ENCODE assay signal across 2 cellular contexts in the genomic region with DNA sequence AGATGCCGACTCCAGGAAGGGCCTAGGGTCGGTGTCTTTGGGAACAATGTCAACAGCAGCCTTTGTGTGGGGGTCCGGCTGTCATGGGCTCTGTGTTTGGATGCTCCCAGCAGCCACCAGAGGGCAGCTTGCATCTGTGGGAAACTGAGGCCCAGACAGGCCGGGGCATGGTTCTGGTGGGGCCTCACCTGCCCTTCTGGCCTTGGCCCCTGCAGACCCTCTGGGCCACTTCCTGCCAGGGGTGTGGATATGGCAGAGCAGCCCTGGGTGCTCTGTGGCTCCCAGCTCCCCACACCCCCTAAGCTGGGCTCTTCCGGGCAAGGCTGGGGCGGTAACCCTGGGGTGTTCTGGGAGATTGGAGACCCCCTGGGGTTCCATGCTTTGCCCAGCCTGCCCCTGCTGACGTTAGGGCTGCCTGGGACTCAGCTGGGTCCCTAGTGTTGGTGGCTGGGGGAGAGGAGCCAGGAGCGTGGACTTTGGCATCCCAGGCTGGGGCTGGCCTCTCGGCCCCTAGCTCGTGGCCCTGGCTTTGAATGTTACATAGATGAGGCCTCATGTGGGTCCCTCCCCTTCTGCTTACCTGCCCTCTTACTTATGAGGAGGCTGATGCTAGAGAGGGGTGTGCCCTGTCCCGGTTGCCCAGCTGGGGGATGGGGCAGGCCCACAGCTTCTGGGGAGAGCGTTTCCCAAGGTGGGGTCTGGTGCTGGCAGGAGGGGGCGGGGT.
A peak's percentile ranks its signal among the peaks of the same experiment; 100 is the strongest.
TF ChIP-seq lines count a peak whose summit lies in the region.

No MANE protein-coding gene starts in this region.

TF ChIP-seq in A549, 52 proteins besides CTCF, POLR2A, EP300 and RAD21:
- TF ChIP-seq SMC3 (IDR thresholded peaks at IDR 0.05) (peak; percentile 41; the same call in 2 of the 3 replicates), KDM1A (IDR thresholded peaks at IDR 0.05; ENCODE audit: low read depth) (no peak)

TF ChIP-seq in HepG2, 621 proteins besides CTCF, POLR2A, EP300 and RAD21 (continues in another document):
- TF ChIP-seq ZNF484 (CRISPR knock-in tag; IDR thresholded peaks at IDR 0.05; ENCODE audit: borderline replicate concordance, low read depth) = no peak
- no peak for TF ChIP-seq ZNF468 (CRISPR knock-in tag; IDR thresholded peaks at IDR 0.05)
- no peak for TF ChIP-seq PTBP1 (IDR thresholded peaks at IDR 0.05; ENCODE audit: low read depth, low read length, poor library complexity, severe bottlenecking)
- no peak for TF ChIP-seq CEBPG (CRISPR knock-in tag; IDR thresholded peaks at IDR 0.05)
- no peak for TF ChIP-seq SRSF1 (optimal IDR thresholded peaks at IDR 0.05; ENCODE audit: low read depth, low read length)
- TF ChIP-seq, protein P1, sequence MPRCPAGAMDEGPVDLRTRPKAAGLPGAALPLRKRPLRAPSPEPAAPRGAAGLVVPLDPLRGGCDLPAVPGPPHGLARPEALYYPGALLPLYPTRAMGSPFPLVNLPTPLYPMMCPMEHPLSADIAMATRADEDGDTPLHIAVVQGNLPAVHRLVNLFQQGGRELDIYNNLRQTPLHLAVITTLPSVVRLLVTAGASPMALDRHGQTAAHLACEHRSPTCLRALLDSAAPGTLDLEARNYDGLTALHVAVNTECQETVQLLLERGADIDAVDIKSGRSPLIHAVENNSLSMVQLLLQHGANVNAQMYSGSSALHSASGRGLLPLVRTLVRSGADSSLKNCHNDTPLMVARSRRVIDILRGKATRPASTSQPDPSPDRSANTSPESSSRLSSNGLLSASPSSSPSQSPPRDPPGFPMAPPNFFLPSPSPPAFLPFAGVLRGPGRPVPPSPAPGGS (CRISPR knock-in tag; IDR thresholded peaks at IDR 0.05) = no peak
- TF ChIP-seq ZSCAN20 (CRISPR knock-in tag; IDR thresholded peaks at IDR 0.05; ENCODE audit: borderline replicate concordance) = no peak
- no peak for TF ChIP-seq ZNF3 (CRISPR knock-in tag; IDR thresholded peaks at IDR 0.05)
- TF ChIP-seq ZNF382 (CRISPR knock-in tag; IDR thresholded peaks at IDR 0.05; ENCODE audit: borderline replicate concordance) = no peak
- TF ChIP-seq SKIL (CRISPR knock-in tag; IDR thresholded peaks at IDR 0.05; ENCODE audit: borderline replicate concordance) = no peak
- TF ChIP-seq ATAD3A (CRISPR knock-in tag; IDR thresholded peaks at IDR 0.05) = no peak
- TF ChIP-seq KMT2A (CRISPR knock-in tag; IDR thresholded peaks at IDR 0.05) = no peak
- TF ChIP-seq RNF2 (conservative IDR thresholded peaks at IDR 0.05; ENCODE audit: low read depth) = no peak
- TF ChIP-seq ZNF496 (CRISPR knock-in tag; IDR thresholded peaks at IDR 0.05; ENCODE audit: insufficient replicate concordance) = no peak
- TF ChIP-seq FOXC1 (CRISPR knock-in tag; IDR thresholded peaks at IDR 0.05; ENCODE audit: borderline replicate concordance) = no peak
- 0 out of 2 replicates have a peak, but pooled peaks have one; percentile 22 for TF ChIP-seq PRDM10 (CRISPR knock-in tag; IDR thresholded peaks at IDR 0.05; ENCODE audit: low read depth)
- TF ChIP-seq HDAC2 (CRISPR knock-in tag; IDR thresholded peaks at IDR 0.05) = peak; percentile 66; the same call in 1 of the 2 replicates
- peak; percentile 51; the same call in 1 of the 2 replicates for TF ChIP-seq ZNF792 (CRISPR knock-in tag; IDR thresholded peaks at IDR 0.05)
- TF ChIP-seq ZNF20 (CRISPR knock-in tag; IDR thresholded peaks at IDR 0.05) = no peak
- TF ChIP-seq SMAD9 (CRISPR knock-in tag; IDR thresholded peaks at IDR 0.05) = no peak
- no peak for TF ChIP-seq ZNF567 (CRISPR knock-in tag; IDR thresholded peaks at IDR 0.05; ENCODE audit: borderline replicate concordance)
- peak; percentile 75; the same call in 1 of the 2 replicates for TF ChIP-seq MYC (CRISPR knock-in tag; IDR thresholded peaks at IDR 0.05; ENCODE audit: borderline replicate concordance)
- TF ChIP-seq IKZF4 (CRISPR knock-in tag; IDR thresholded peaks at IDR 0.05; ENCODE audit: borderline replicate concordance, low read depth, not compliant biosample characterization) = no peak
- TF ChIP-seq, protein P2, sequence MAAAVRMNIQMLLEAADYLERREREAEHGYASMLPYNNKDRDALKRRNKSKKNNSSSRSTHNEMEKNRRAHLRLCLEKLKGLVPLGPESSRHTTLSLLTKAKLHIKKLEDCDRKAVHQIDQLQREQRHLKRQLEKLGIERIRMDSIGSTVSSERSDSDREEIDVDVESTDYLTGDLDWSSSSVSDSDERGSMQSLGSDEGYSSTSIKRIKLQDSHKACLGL (CRISPR knock-in tag; IDR thresholded peaks at IDR 0.05) = no peak
- TF ChIP-seq, protein P3, sequence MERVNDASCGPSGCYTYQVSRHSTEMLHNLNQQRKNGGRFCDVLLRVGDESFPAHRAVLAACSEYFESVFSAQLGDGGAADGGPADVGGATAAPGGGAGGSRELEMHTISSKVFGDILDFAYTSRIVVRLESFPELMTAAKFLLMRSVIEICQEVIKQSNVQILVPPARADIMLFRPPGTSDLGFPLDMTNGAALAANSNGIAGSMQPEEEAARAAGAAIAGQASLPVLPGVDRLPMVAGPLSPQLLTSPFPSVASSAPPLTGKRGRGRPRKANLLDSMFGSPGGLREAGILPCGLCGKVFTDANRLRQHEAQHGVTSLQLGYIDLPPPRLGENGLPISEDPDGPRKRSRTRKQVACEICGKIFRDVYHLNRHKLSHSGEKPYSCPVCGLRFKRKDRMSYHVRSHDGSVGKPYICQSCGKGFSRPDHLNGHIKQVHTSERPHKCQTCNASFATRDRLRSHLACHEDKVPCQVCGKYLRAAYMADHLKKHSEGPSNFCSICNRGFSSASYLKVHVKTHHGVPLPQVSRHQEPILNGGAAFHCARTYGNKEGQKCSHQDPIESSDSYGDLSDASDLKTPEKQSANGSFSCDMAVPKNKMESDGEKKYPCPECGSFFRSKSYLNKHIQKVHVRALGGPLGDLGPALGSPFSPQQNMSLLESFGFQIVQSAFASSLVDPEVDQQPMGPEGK (CRISPR knock-in tag; IDR thresholded peaks at IDR 0.05) = peak; percentile 92
- TF ChIP-seq, protein P4, sequence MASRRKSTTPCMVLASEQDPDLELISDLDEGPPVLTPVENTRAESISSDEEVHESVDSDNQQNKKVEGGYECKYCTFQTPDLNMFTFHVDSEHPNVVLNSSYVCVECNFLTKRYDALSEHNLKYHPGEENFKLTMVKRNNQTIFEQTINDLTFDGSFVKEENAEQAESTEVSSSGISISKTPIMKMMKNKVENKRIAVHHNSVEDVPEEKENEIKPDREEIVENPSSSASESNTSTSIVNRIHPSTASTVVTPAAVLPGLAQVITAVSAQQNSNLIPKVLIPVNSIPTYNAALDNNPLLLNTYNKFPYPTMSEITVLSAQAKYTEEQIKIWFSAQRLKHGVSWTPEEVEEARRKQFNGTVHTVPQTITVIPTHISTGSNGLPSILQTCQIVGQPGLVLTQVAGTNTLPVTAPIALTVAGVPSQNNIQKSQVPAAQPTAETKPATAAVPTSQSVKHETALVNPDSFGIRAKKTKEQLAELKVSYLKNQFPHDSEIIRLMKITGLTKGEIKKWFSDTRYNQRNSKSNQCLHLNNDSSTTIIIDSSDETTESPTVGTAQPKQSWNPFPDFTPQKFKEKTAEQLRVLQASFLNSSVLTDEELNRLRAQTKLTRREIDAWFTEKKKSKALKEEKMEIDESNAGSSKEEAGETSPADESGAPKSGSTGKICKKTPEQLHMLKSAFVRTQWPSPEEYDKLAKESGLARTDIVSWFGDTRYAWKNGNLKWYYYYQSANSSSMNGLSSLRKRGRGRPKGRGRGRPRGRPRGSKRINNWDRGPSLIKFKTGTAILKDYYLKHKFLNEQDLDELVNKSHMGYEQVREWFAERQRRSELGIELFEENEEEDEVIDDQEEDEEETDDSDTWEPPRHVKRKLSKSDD (CRISPR knock-in tag; IDR thresholded peaks at IDR 0.05; ENCODE audit: low read depth) = no peak
- no peak for TF ChIP-seq ZNF564 (CRISPR knock-in tag; IDR thresholded peaks at IDR 0.05)
- TF ChIP-seq ZNF205 (CRISPR knock-in tag; IDR thresholded peaks at IDR 0.05) = no peak
- no peak for TF ChIP-seq ADNP (CRISPR knock-in tag; IDR thresholded peaks at IDR 0.05)
- TF ChIP-seq MED13 (CRISPR knock-in tag; IDR thresholded peaks at IDR 0.05) = no peak
- TF ChIP-seq, protein P5, sequence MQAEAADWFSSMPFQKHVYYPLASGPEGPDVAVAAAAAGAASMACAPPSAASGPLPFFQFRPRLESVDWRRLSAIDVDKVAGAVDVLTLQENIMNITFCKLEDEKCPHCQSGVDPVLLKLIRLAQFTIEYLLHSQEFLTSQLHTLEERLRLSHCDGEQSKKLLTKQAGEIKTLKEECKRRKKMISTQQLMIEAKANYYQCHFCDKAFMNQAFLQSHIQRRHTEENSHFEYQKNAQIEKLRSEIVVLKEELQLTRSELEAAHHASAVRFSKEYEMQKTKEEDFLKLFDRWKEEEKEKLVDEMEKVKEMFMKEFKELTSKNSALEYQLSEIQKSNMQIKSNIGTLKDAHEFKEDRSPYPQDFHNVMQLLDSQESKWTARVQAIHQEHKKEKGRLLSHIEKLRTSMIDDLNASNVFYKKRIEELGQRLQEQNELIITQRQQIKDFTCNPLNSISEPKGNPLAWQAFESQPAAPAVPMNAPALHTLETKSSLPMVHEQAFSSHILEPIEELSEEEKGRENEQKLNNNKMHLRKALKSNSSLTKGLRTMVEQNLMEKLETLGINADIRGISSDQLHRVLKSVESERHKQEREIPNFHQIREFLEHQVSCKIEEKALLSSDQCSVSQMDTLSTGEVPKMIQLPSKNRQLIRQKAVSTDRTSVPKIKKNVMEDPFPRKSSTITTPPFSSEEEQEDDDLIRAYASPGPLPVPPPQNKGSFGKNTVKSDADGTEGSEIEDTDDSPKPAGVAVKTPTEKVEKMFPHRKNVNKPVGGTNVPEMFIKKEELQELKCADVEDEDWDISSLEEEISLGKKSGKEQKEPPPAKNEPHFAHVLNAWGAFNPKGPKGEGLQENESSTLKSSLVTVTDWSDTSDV (CRISPR knock-in tag; IDR thresholded peaks at IDR 0.05) = no peak
- TF ChIP-seq SP140L (CRISPR knock-in tag; IDR thresholded peaks at IDR 0.05; ENCODE audit: borderline replicate concordance) = no peak
- TF ChIP-seq ZNF275 (CRISPR knock-in tag; IDR thresholded peaks at IDR 0.05; ENCODE audit: borderline replicate concordance) = no peak
- 0 out of 2 replicates have a peak, but pooled peaks have one; percentile 13 for TF ChIP-seq FOXP4 (CRISPR knock-in tag; IDR thresholded peaks at IDR 0.05)
- no peak for TF ChIP-seq ZNF883 (CRISPR knock-in tag; IDR thresholded peaks at IDR 0.05; ENCODE audit: not compliant biosample characterization)
- no peak for TF ChIP-seq ZNF713 (CRISPR knock-in tag; IDR thresholded peaks at IDR 0.05)
- no peak for TF ChIP-seq ZFP36L1 (CRISPR knock-in tag; IDR thresholded peaks at IDR 0.05)
